9 cellular contexts compared by ENCODE assay signal in genomic region chr16:2816751-2817495, GRCh38. TPM values are rescaled to one million over a fixed set of nuclear protein-coding genes. Genes with fewer than 3 reads are reported as not detected.
DNase-seq lines count a peak whose midpoint lies in the region; ATAC-seq and TF ChIP-seq lines count a peak whose summit lies in the region.
"Had no signal": no experiment of that assay in that cellular context is flagged by ENCODE, and none has a peak within 500 bp of the region (broad histone marks: within the 10 kb centered on the region; RNA-seq: fewer than 3 reads in every experiment).

PRSS21 (plus strand) TSS chr16:2817237; CDS start chr16:2817269, 32 bp downstream.

- H3K4me1 ChIP-seq in thyroid gland (no peaks in the 10 kb centered on the region), right cardiac atrium (ENCODE audit: control insufficient read depth, insufficient read depth, low read length) (no peaks in the 10 kb centered on the region)

- H3K4me1 Mint-ChIP-seq in activated CD4-positive, alpha-beta T cell treated with anti-CD3 and anti-CD28 coated beads for 36 hours, result no peaks in the 10 kb centered on the region
- H3K4me1 Mint-ChIP-seq in activated CD4-positive, alpha-beta T cell treated with anti-CD3 and anti-CD28 coated beads, Interleukin-2, amount 10 ng/mL, durations not matched to agents 7 days and 5 days, result no peaks in the 10 kb centered on the region
- no peaks in the 10 kb centered on the region for H3K4me1 Mint-ChIP-seq in stimulated activated naive CD8-positive, alpha-beta T cell treated with anti-CD3 and anti-CD28 coated beads, Interleukin-15, Interleukin-2, amounts not matched to agents 100 ng/mL and 50 ng/mL, for 24 hours (ENCODE audit: low read depth)

- no peak for TF ChIP-seq POLR2A in thyroid gland (IDR thresholded peaks at IDR 0.05)

- H3K9me3 ChIP-seq in thyroid gland (no peaks in the 10 kb centered on the region), right cardiac atrium (ENCODE audit: control insufficient read depth, low read length) (no peaks in the 10 kb centered on the region)

- H3K4me3 Mint-ChIP-seq in activated CD4-positive, alpha-beta T cell treated with anti-CD3 and anti-CD28 coated beads for 36 hours, result no peak within 1 kb of the TSS
- no peak within 1 kb of the TSS for H3K4me3 Mint-ChIP-seq in activated CD4-positive, alpha-beta T cell treated with anti-CD3 and anti-CD28 coated beads, Interleukin-2, amount 10 ng/mL, durations not matched to agents 7 days and 5 days
- peak within 1 kb of the TSS; percentile 60 for H3K4me3 Mint-ChIP-seq in stimulated activated naive CD8-positive, alpha-beta T cell treated with anti-CD3 and anti-CD28 coated beads, Interleukin-15, Interleukin-2, amounts not matched to agents 100 ng/mL and 50 ng/mL, for 24 hours

- no peak for ATAC-seq in activated CD4-positive, alpha-beta T cell treated with anti-CD3 and anti-CD28 coated beads for 36 hours
- ATAC-seq in right cardiac atrium, result no peak
- no peak for ATAC-seq in GM19328 (IDR thresholded peaks at IDR 0.05; ENCODE audit: unreplicated experiment)

- H3K27ac ChIP-seq in thyroid gland (no peak within 1 kb of the TSS), right cardiac atrium (ENCODE audit: low read length) (no peak within 1 kb of the TSS)

- no peak within 1 kb of the TSS for H3K4me3 ChIP-seq in thyroid gland (replicated peaks in 1 of 3)
- no peak within 1 kb of the TSS for H3K4me3 ChIP-seq in right cardiac atrium (ENCODE audit: low read length)

- WGBS in thyroid gland, 2 donors, result 80% methylated on average over 9 to 38 of the region's 46 CpGs
- 57% methylated on average over 46 of the region's 46 CpGs for WGBS in right cardiac atrium

- TF ChIP-seq CTCF in thyroid gland (IDR thresholded peaks at IDR 0.05), result no peak

- no peaks in the 10 kb centered on the region for H3K27me3 ChIP-seq in thyroid gland
- no peaks in the 10 kb centered on the region for H3K27me3 ChIP-seq in right cardiac atrium (ENCODE audit: control insufficient read depth, insufficient read depth)

- H3K27ac Mint-ChIP-seq in activated CD4-positive, alpha-beta T cell treated with anti-CD3 and anti-CD28 coated beads for 36 hours, result no peak within 1 kb of the TSS
- H3K27ac Mint-ChIP-seq in activated CD4-positive, alpha-beta T cell treated with anti-CD3 and anti-CD28 coated beads, Interleukin-2, amount 10 ng/mL, durations not matched to agents 7 days and 5 days, result no peak within 1 kb of the TSS
- no peak within 1 kb of the TSS for H3K27ac Mint-ChIP-seq in stimulated activated naive CD8-positive, alpha-beta T cell treated with anti-CD3 and anti-CD28 coated beads, Interleukin-15, Interleukin-2, amounts not matched to agents 100 ng/mL and 50 ng/mL, for 24 hours

- H3K36me3 Mint-ChIP-seq in activated CD4-positive, alpha-beta T cell treated with anti-CD3 and anti-CD28 coated beads for 36 hours (ENCODE audit: low read depth), result no peaks in the 10 kb centered on the region
- no peaks in the 10 kb centered on the region for H3K36me3 Mint-ChIP-seq in activated CD4-positive, alpha-beta T cell treated with anti-CD3 and anti-CD28 coated beads, Interleukin-2, amount 10 ng/mL, durations not matched to agents 7 days and 5 days (ENCODE audit: low read depth)
- no peaks in the 10 kb centered on the region for H3K36me3 Mint-ChIP-seq in stimulated activated naive CD8-positive, alpha-beta T cell treated with anti-CD3 and anti-CD28 coated beads, Interleukin-15, Interleukin-2, amounts not matched to agents 100 ng/mL and 50 ng/mL, for 24 hours (ENCODE audit: low read depth)

- CTCF ChIA-PET in activated CD4-positive, alpha-beta T cell treated with anti-CD3 and anti-CD28 coated beads for 36 hours (lab: Charles Lee), result interaction anchor here (1.9 kb wide), 1 partner anchor 51 kb away, joined by 6 read pairs; no protein-coding TSS in a partner anchor
- CTCF ChIA-PET in activated CD4-positive, alpha-beta T cell treated with anti-CD3 and anti-CD28 coated beads, Interleukin-2, amount 10 ng/mL, durations not matched to agents 7 days and 5 days (lab: Charles Lee), result no interaction called here

- peaks cover 2% of the 10 kb centered on the region for H3K27me3 Mint-ChIP-seq in activated CD4-positive, alpha-beta T cell treated with anti-CD3 and anti-CD28 coated beads for 36 hours
- H3K27me3 Mint-ChIP-seq in activated CD4-positive, alpha-beta T cell treated with anti-CD3 and anti-CD28 coated beads, Interleukin-2, amount 10 ng/mL, durations not matched to agents 7 days and 5 days, result peaks cover 2% of the 10 kb centered on the region
- no peaks in the 10 kb centered on the region for H3K27me3 Mint-ChIP-seq in stimulated activated naive CD8-positive, alpha-beta T cell treated with anti-CD3 and anti-CD28 coated beads, Interleukin-15, Interleukin-2, amounts not matched to agents 100 ng/mL and 50 ng/mL, for 24 hours

- peak; percentile 28 for DNase-seq in activated CD4-positive, alpha-beta T cell treated with anti-CD3 and anti-CD28 coated beads for 36 hours
- DNase-seq in activated CD4-positive, alpha-beta T cell treated with anti-CD3 and anti-CD28 coated beads, Interleukin-2, amount 10 ng/mL, durations not matched to agents 7 days and 5 days, result no peak
- DNase-seq in activated T-cell treated with anti-CD3 and anti-CD28 coated beads, Interleukin-2, amount 50 U/mL, for 1 hour, result peak; percentile 57
- DNase-seq in iPS-NIHi7 (ENCODE audit: extremely low spot score), result peak; percentile 70
- DNase-seq in thyroid gland, result no peak
- DNase-seq in right cardiac atrium, result no peak
- DNase-seq: dermis blood vessel endothelial cell had no signal

- POLR2A ChIA-PET in activated CD4-positive, alpha-beta T cell treated with anti-CD3 and anti-CD28 coated beads for 36 hours (lab: Charles Lee), result no interaction called here
- POLR2A ChIA-PET in activated CD4-positive, alpha-beta T cell treated with anti-CD3 and anti-CD28 coated beads, Interleukin-2, amount 10 ng/mL, durations not matched to agents 7 days and 5 days (lab: Charles Lee), result no interaction called here

- intact Hi-C loops in activated CD4-positive, alpha-beta T cell treated with anti-CD3 and anti-CD28 coated beads for 36 hours (cut with DNase I, micrococcal nuclease), result no loop called here
- intact Hi-C loops in thyroid gland (cut with DNase I), result no loop called here
- intact Hi-C loops in right cardiac atrium (cut with DNase I), result no loop called here

- H3K9me3 Mint-ChIP-seq in activated CD4-positive, alpha-beta T cell treated with anti-CD3 and anti-CD28 coated beads for 36 hours (ENCODE audit: low read depth), result no peaks in the 10 kb centered on the region
- H3K9me3 Mint-ChIP-seq in activated CD4-positive, alpha-beta T cell treated with anti-CD3 and anti-CD28 coated beads, Interleukin-2, amount 10 ng/mL, durations not matched to agents 7 days and 5 days, result no peaks in the 10 kb centered on the region
- H3K9me3 Mint-ChIP-seq in stimulated activated naive CD8-positive, alpha-beta T cell treated with anti-CD3 and anti-CD28 coated beads, Interleukin-15, Interleukin-2, amounts not matched to agents 100 ng/mL and 50 ng/mL, for 24 hours, result no peaks in the 10 kb centered on the region

- no peaks in the 10 kb centered on the region for H3K36me3 ChIP-seq in thyroid gland

RNA-seq across cellular contexts. Expression of gene PRSS21, which starts in this region (rescaled TPM):
- total RNA-seq in activated CD4-positive, alpha-beta T cell treated with anti-CD3 and anti-CD28 coated beads for 36 hours, result under 1 TPM; 0.69 to 0.71 TPM
- total RNA-seq in activated CD4-positive, alpha-beta T cell treated with anti-CD3 and anti-CD28 coated beads, Interleukin-2, amount 10 ng/mL, durations not matched to agents 7 days and 5 days, result under 1 TPM; 0.27 to 0.67 TPM
- total RNA-seq in thyroid gland (under 1 TPM in 1 of 4 donors, not detected in 3; 0.56 TPM), right cardiac atrium (not detected)
- not detected for polyA plus RNA-seq in right cardiac atrium

Comparison
In these comparisons a context has a peak if more than half of its experiments do, and no peak if none do; other contexts are left out.
1. Peak in DNase-seq in activated CD4-positive, alpha-beta T cell treated with anti-CD3 and anti-CD28 coated beads for 36 hours; RNA of the gene not detected or under 1 TPM.
2. DNase-seq: peak in activated T-cell treated with anti-CD3 and anti-CD28 coated beads, Interleukin-2, amount 50 U/mL, for 1 hour (single experiment) and iPS-NIHi7 (single experiment); none in activated CD4-positive, alpha-beta T cell treated with anti-CD3 and anti-CD28 coated beads, Interleukin-2, amount 10 ng/mL, durations not matched to agents 7 days and 5 days (single experiment), thyroid gland (0 of 2) and right cardiac atrium (0 of 3).